Comparison of ENCODE assay signal across 8 cellular contexts in genomic region chr5:181207960-181208253, GRCh38. TPM values are rescaled to one million over a fixed set of nuclear protein-coding genes. Genes with fewer than 3 reads are reported as not detected.
DNase-seq lines count a peak whose midpoint lies in the region; ATAC-seq and TF ChIP-seq lines count a peak whose summit lies in the region.

No MANE protein-coding gene starts in this region.

- H3K9me3 ChIP-seq in mammary epithelial cell (replicated peaks; ENCODE audit: insufficient read depth, low read length) (no peaks in the 10 kb centered on the region), hepatocyte (ENCODE audit: low read depth) (no peaks in the 10 kb centered on the region), tibial artery (no peaks in the 10 kb centered on the region)

- H2AFZ ChIP-seq in mammary epithelial cell (ENCODE audit: low read depth, low read length) (no peak overlapping the region), hepatocyte (no peak overlapping the region)

- TF ChIP-seq CTCF in MCF 10A (IDR thresholded peaks at IDR 0.05; ENCODE audit: unreplicated experiment) (no peak), mammary epithelial cell (conservative IDR thresholded peaks at IDR 0.05 in 1 of 2, IDR thresholded peaks at IDR 0.05 in 1 of 2; ENCODE audit: extremely low read depth in 1 of 2, insufficient read depth in 1 of 2, low read depth in 1 of 2, low read length in 2 of 2) (no peak), hepatocyte (IDR thresholded peaks at IDR 0.05; ENCODE audit: poor library complexity) (no peak), tibial artery (IDR thresholded peaks at IDR 0.05) (no peak)

- H3K27me3 ChIP-seq in mammary epithelial cell (ENCODE audit: insufficient read depth, low read length) (no peaks in the 10 kb centered on the region), hepatocyte (peaks cover 22% of the 10 kb centered on the region), tibial artery (no peaks in the 10 kb centered on the region)

- 67% methylated on average over 3 of the region's 3 CpGs for WGBS in mammary epithelial cell (ENCODE audit: low coverage, missing lambda C conversion rate)
- 53% methylated on average over 3 of the region's 3 CpGs for WGBS in hepatocyte (ENCODE audit: low lambda C conversion rate, missing lambda C conversion rate)

- in situ Hi-C loops in mammary epithelial cell (cut with MboI; ENCODE audit: low sequenced_read_pairs in 2 of 2) = no loop called here

- CTCF ChIA-PET in MCF 10A (lab: Yijun Ruan, JAX) (interaction anchor here (0.7 to 1.5 kb wide), 7 partner anchors 15 to 423 kb away, joined by 3 to 5 read pairs (median 3); no protein-coding TSS in a partner anchor), mammary epithelial cell (lab: Charles Lee; ENCODE audit: low non-redundant PET) (no interaction called here), T-cell (lab: Charles Lee) (interaction anchor here in 1 of 2 donors (0.5 to 2.3 kb wide), 8 partner anchors 8 to 409 kb away, joined by 3 to 29 read pairs (median 6); no protein-coding TSS in a partner anchor)

- H3K36me3 Mint-ChIP-seq in MCF 10A (ENCODE audit: insufficient read depth, unreplicated experiment) (peaks cover 28% of the 10 kb centered on the region), T-cell (no peaks in the 10 kb centered on the region)

- H3K4me2 ChIP-seq in mammary epithelial cell (ENCODE audit: insufficient read depth, low read depth, low read length) (no peak overlapping the region), hepatocyte (peak overlapping the region; percentile 100)

- intact Hi-C loops in MCF 10A (cut with micrococcal nuclease) (loop anchor here (1.0 kb wide), 4 partner anchors 10 to 35 kb away; no protein-coding TSS in a partner anchor), mammary epithelial cell (cut with micrococcal nuclease) (loop anchor here (1.0 to 2.0 kb wide), 5 partner anchors 10 to 38 kb away; partner anchors contain the start of gene RACK1), tibial artery (cut with DNase I; ENCODE audit: low total_unique reads) (loop anchor here (2.0 kb wide), 1 partner anchor 19 kb away; no protein-coding TSS in a partner anchor)

- H3K36me3 ChIP-seq in mammary epithelial cell (ENCODE audit: insufficient read depth, low read length) = peaks cover under 1% of the 10 kb centered on the region
- H3K36me3 ChIP-seq in hepatocyte (replicated peaks; ENCODE audit: insufficient read depth, low read depth) = no peaks in the 10 kb centered on the region
- H3K36me3 ChIP-seq in tibial artery = no peaks in the 10 kb centered on the region

- H3K27me3 Mint-ChIP-seq in MCF 10A (ENCODE audit: insufficient read depth, unreplicated experiment) (no peaks in the 10 kb centered on the region), T-cell (peaks cover 0 to 13% of the 10 kb centered on the region in 2 donors)

- H3K27ac Mint-ChIP-seq in MCF 10A (ENCODE audit: low read depth, unreplicated experiment) (peak overlapping the region; percentile 81), T-cell (peak overlapping the region; percentile 93 to 95)

- peak overlapping the region; percentile 84 for H3K4me3 Mint-ChIP-seq in MCF 10A (ENCODE audit: unreplicated experiment)
- H3K4me3 Mint-ChIP-seq in T-cell = peak overlapping the region; percentile 84 to 92 (median 88)

- DNase-seq in MCF 10A (ENCODE audit: unreplicated experiment) (no peak), mammary epithelial cell (no peak), T-cell (no peak), hepatocyte (ENCODE audit: low spot score) (no peak), tibial artery (no peak), NCI-H1105 (lab: John Stamatoyannopoulos, UW) (no peak), DMS79 treated with DMSO at 0.1 percent for 48 hours (lab: John Stamatoyannopoulos, UW) (no peak)

- no peak overlapping the region for H3K4me3 ChIP-seq in mammary epithelial cell (replicated peaks in 1 of 3; ENCODE audit: insufficient read depth in 1 of 3, low read depth in 2 of 3, low read length in 3 of 3)
- no peak overlapping the region for H3K4me3 ChIP-seq in hepatocyte
- peak overlapping the region; percentile 69 to 84 for H3K4me3 ChIP-seq in tibial artery

- BruUV-seq in MCF 10A (replicated peaks; lab: Mats Ljungman, UMichigan) = no TSS peak
- no TSS peak for BruUV-seq in mammary epithelial cell (replicated peaks; lab: Mats Ljungman, UMichigan)

- H3K4me1 Mint-ChIP-seq in MCF 10A (ENCODE audit: insufficient read depth, unreplicated experiment) = peaks cover 28% of the 10 kb centered on the region
- H3K4me1 Mint-ChIP-seq in T-cell = peaks cover 32 to 47% (median 34%) of the 10 kb centered on the region in 3 donors

- H4K20me1 ChIP-seq in mammary epithelial cell (ENCODE audit: insufficient read depth, low read length) (no peaks in the 10 kb centered on the region), hepatocyte (ENCODE audit: insufficient read depth, poor library complexity, severe bottlenecking) (no peaks in the 10 kb centered on the region)

- dilution Hi-C loops in mammary epithelial cell (cut with HindIII; ENCODE audit: low sequenced_read_pairs) = no loop called here

- no peak overlapping the region for H3K27ac ChIP-seq in mammary epithelial cell (ENCODE audit: insufficient read depth, low read depth, low read length)
- H3K27ac ChIP-seq in hepatocyte = no peak overlapping the region
- H3K27ac ChIP-seq in tibial artery = peak overlapping the region; percentile 86 to 91

- no peak overlapping the region for H3K9ac ChIP-seq in mammary epithelial cell (ENCODE audit: insufficient read depth, low read length)

- no peaks in the 10 kb centered on the region for H3K9me3 Mint-ChIP-seq in MCF 10A (ENCODE audit: unreplicated experiment)
- peaks cover 0 to 5% (median 0%) of the 10 kb centered on the region in 3 donors for H3K9me3 Mint-ChIP-seq in T-cell

- H3K9me2 ChIP-seq in hepatocyte (replicated peaks; ENCODE audit: insufficient read depth) = no peaks in the 10 kb centered on the region

- H3K79me2 ChIP-seq in mammary epithelial cell (ENCODE audit: insufficient read depth, low read length) (peaks cover 17% of the 10 kb centered on the region), hepatocyte (no peaks in the 10 kb centered on the region)

- ATAC-seq in T-cell (replicated peaks in 1 of 4) (no peak), HG03378 (IDR thresholded peaks at IDR 0.05; ENCODE audit: unreplicated experiment) (no peak)

- H3K4me1 ChIP-seq in mammary epithelial cell (ENCODE audit: insufficient read depth, low read length) (peaks cover 22% of the 10 kb centered on the region), hepatocyte (ENCODE audit: insufficient read depth) (peaks cover 20% of the 10 kb centered on the region), tibial artery (peaks cover 0 to 27% (median 23%) of the 10 kb centered on the region in 4 donors)

- POLR2A ChIA-PET in MCF 10A (lab: Yijun Ruan, JAX) = interaction anchor here (0.6 to 12.4 kb wide), 16 partner anchors 9 to 406 kb away, joined by 3 to 432 read pairs (median 10); partner anchors contain the start of genes MGAT1, RACK1, TRIM41 and TRIM52
- POLR2A ChIA-PET in T-cell (lab: Charles Lee) = interaction anchor here (0.6 to 1.3 kb wide), 6 partner anchors 16 to 914 kb away, joined by 3 to 13 read pairs (median 4); no protein-coding TSS in a partner anchor

RNA-seq across cellular contexts. Expression of gene TRIM7, which starts 2.9 kb away (rescaled TPM):
- total RNA-seq in MCF 10A (2022) (26.3 and 27.0 TPM in 2 replicates), mammary epithelial cell (10 to 100 TPM in 1 of 2 donors, 1 to 10 TPM in 1; 6.3 to 31.4 TPM), T-cell (1 to 10 TPM; 1.6 to 3.1 (median 3.0) TPM), hepatocyte (not detected in 2 replicates)
- polyA plus RNA-seq in mammary epithelial cell (18.8 TPM), hepatocyte (0.35 TPM in 1 of 2 replicates, not detected in the other)
- polyA minus RNA-seq in mammary epithelial cell = 6.6 TPM

RNA-seq across cellular contexts. Expression of gene TRIM41, which starts 15.2 kb away (rescaled TPM):
- total RNA-seq in MCF 10A (2022) = 42.8 and 49.4 TPM in 2 replicates
- total RNA-seq in mammary epithelial cell = 10 to 100 TPM; 10.3 to 30.6 TPM
- polyA plus RNA-seq in mammary epithelial cell = 10.1 TPM
- polyA minus RNA-seq in mammary epithelial cell = 10.5 TPM
- total RNA-seq in T-cell = 10 to 100 TPM; 32.2 to 46.2 (median 36.7) TPM
- total RNA-seq in hepatocyte = 11.9 and 14.9 TPM in 2 replicates
- polyA plus RNA-seq in hepatocyte = 1.7 and 2.0 TPM in 2 replicates

RNA-seq across cellular contexts. Expression of gene RACK1, which starts 35.8 kb away (rescaled TPM):
- total RNA-seq in MCF 10A (2022) (2,995 and 4,050 TPM in 2 replicates), mammary epithelial cell (1,000 to 10,000 TPM; 2,031 to 4,986 TPM), T-cell (1,000 to 10,000 TPM; 2,132 to 2,437 (median 2,230) TPM), hepatocyte (2,199 and 2,553 TPM in 2 replicates)
- polyA plus RNA-seq in mammary epithelial cell (4,579 TPM), hepatocyte (680 TPM in 2 replicates)
- polyA minus RNA-seq in mammary epithelial cell = 7,221 TPM

RNA-seq across cellular contexts. Expression of gene TRIM52, which starts 53.0 kb away (rescaled TPM):
- total RNA-seq in MCF 10A (2022) (12.5 and 16.1 TPM in 2 replicates), mammary epithelial cell (1 to 10 TPM; 5.7 to 6.0 TPM), T-cell (10 to 100 TPM; 42.9 to 56.9 (median 54.0) TPM), hepatocyte (6.1 and 13.2 TPM in 2 replicates)
- polyA plus RNA-seq in mammary epithelial cell (3.3 TPM), hepatocyte (6.5 and 9.9 TPM in 2 replicates)
- polyA minus RNA-seq in mammary epithelial cell = not detected

Comparison
In these comparisons a context has a peak if more than half of its experiments do, and no peak if none do; other contexts are left out.
1. H3K27ac ChIP-seq: peak in tibial artery (2 of 2); none in mammary epithelial cell (single experiment) and hepatocyte (single experiment).
2. H3K4me3 ChIP-seq: peak in tibial artery (2 of 2); none in mammary epithelial cell (0 of 3) and hepatocyte (single experiment).